ENCODE assay signal across 8 cellular contexts in the genomic region with DNA sequence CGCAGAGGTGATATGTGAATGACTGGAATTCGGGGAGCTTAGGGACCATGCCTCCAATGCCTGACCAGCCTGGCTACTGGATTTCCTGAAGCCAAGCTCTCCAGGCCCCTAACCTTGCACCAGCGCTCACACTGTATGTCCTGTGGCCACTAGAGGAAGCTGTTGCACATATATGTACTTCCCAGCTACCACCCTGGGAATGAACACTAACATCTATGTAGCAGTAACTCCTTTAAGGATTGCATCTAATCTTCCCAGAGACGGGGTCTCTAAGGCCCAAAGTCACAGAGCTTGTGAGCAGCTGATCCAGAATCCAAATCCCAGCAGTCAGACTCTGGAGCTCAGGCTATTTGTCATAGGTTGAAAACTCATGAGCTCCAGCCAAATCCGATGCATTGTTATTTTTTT. TPM values are rescaled to one million over a fixed set of nuclear protein-coding genes. Genes with fewer than 3 reads are reported as not detected.
A peak's percentile ranks its signal among the peaks of the same experiment; 100 is the strongest.
DNase-seq lines count a peak whose midpoint lies in the region; FAIRE-seq and TF ChIP-seq lines count a peak whose summit lies in the region.

No MANE protein-coding gene starts in this region.

- no peaks in the 10 kb centered on the region for H3K9me3 ChIP-seq in suprapubic skin

- H3K27ac ChIP-seq in suprapubic skin, result no peak overlapping the region

- H3K27me3 ChIP-seq in suprapubic skin, result peaks cover 45% of the 10 kb centered on the region

- H3K4me1 ChIP-seq in suprapubic skin, result no peaks in the 10 kb centered on the region

- peak; percentile 53 for FAIRE-seq in urothelium cell line (lab: Jason Lieb, UNC)

- no peaks in the 10 kb centered on the region for H3K36me3 ChIP-seq in suprapubic skin

- DNase-seq in AG09319 (ENCODE audit: extremely low read depth, low read depth) (peak; percentile 7), NCI-H446 (lab: John Stamatoyannopoulos, UW) (peak; percentile 48 to 85), amniotic stem cell (lab: John Stamatoyannopoulos, UW) (peak; percentile 7), iris pigment epithelial cell (ENCODE audit: low read depth) (peak; percentile 74), urothelium cell line (ENCODE audit: low spot score) (no peak), suprapubic skin (ENCODE audit: low spot score in 2 of 2) (no peak), NCI-H128 (lab: John Stamatoyannopoulos, UW; ENCODE audit: unreplicated experiment) (no peak)

- no peak for TF ChIP-seq POLR2A in suprapubic skin (IDR thresholded peaks at IDR 0.05)

- H3K4me3 ChIP-seq in suprapubic skin, result no peak overlapping the region

- WGBS in suprapubic skin, result 32% methylated on average over 5 of the region's 5 CpGs

- TF ChIP-seq CTCF in AG09319 (IDR thresholded peaks at IDR 0.05; ENCODE audit: low read depth, low read length) (peak; percentile 64), GM12872 (IDR thresholded peaks at IDR 0.05; ENCODE audit: insufficient read depth, low read depth, low read length) (peak; percentile 65), suprapubic skin (IDR thresholded peaks at IDR 0.05) (no peak)

- no peak for TF ChIP-seq EP300 in suprapubic skin (IDR thresholded peaks at IDR 0.05)

RNA-seq across cellular contexts. Expression of gene BPIFB1, which starts 20.4 kb away (rescaled TPM):
- not detected for total RNA-seq in suprapubic skin

RNA-seq across cellular contexts. Expression of gene BPIFA1, which starts 26.9 kb away (rescaled TPM):
- not detected for total RNA-seq in suprapubic skin

RNA-seq across cellular contexts. Expression of gene BPIFA3, which starts 45.5 kb away (rescaled TPM):
- not detected for total RNA-seq in suprapubic skin

Comparison
In these comparisons a context has a peak if more than half of its experiments do, and no peak if none do; other contexts are left out.
1. DNase-seq: peak in AG09319 (single experiment), NCI-H446 (2 of 2), amniotic stem cell (single experiment) and iris pigment epithelial cell (single experiment); none in urothelium cell line (single experiment), suprapubic skin (0 of 2) and NCI-H128 (single experiment).
2. CTCF ChIP-seq: peak in AG09319 (single experiment) and GM12872 (single experiment); none in suprapubic skin (0 of 2).